Comparison of ENCODE assay signal across 24 cellular contexts in the genomic region with DNA sequence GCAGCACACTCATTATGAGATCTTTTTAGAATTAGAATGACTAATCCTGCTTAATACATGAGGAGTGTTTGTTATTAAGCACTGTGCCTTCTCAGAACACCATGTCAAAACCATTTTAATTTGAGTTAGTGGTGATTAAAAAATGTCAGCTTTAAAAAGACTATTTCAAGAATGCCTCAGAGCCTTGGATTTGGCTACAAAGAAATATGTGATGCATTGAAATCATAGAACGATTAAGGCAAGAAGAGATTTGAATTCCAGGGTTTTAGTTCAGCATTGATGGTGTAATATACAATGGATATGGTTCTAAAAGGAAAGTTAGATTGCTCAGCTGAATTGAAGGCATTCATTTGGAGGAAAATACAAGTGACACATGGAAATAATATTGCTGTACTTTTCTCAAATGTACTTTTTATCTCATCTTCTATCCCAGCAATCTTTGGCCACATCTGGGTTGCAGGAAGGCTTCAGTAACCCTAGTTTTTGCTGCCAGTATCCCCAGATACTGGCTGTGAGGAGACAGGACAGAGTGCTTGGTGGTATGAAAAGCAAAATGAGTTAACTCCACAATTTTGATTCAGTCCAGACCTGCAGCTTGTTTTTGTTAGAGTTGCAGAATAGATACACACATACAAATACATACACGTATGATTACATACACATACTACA.
DNase-seq lines count a peak whose midpoint lies in the region; ATAC-seq and TF ChIP-seq lines count a peak whose summit lies in the region.
"Had no signal": no experiment of that assay in that cellular context is flagged by ENCODE, and none has a peak within 500 bp of the region (broad histone marks: within the 10 kb centered on the region; RNA-seq: fewer than 3 reads in every experiment).

No MANE protein-coding gene starts in this region.

- H3K36me3 ChIP-seq in left ventricle myocardium inferior, result no peaks in the 10 kb centered on the region
- H3K36me3 ChIP-seq in right atrium auricular region, result no peaks in the 10 kb centered on the region
- no peaks in the 10 kb centered on the region for H3K36me3 ChIP-seq in A673 (ENCODE audit: insufficient read depth, low read length, poor library complexity, severe bottlenecking)

- CTCF ChIA-PET in A673 (lab: Charles Lee), result no interaction called here

- H3K4me3 ChIP-seq in left ventricle myocardium inferior, result no peak overlapping the region
- no peak overlapping the region for H3K4me3 ChIP-seq in right atrium auricular region
- H3K4me3 ChIP-seq in retinal pigment epithelial cell (ENCODE audit: low read length), result no peak overlapping the region
- H3K4me3 ChIP-seq in A673 (ENCODE audit: low read depth, low read length, poor library complexity, severe bottlenecking), result no peak overlapping the region
- H3K4me3 ChIP-seq: K562, PC-9 had no signal

- no TSS peak for BruUV-seq in A673 (replicated peaks; lab: Mats Ljungman, UMichigan)

- H3K27ac ChIP-seq in left ventricle myocardium inferior (replicated peaks) (peak overlapping the region; percentile 47), right atrium auricular region (peak overlapping the region in 1 of 2 donors; percentile 17), A673 (ENCODE audit: low read depth, low read length, poor library complexity, severe bottlenecking) (no peak overlapping the region)
- H3K27ac ChIP-seq: PC-9 had no signal

- no peak for ATAC-seq in GM21360 (IDR thresholded peaks at IDR 0.05; ENCODE audit: unreplicated experiment)
- ATAC-seq: K562 had no signal

- H3K9me3 ChIP-seq in left ventricle myocardium inferior (replicated peaks) (peaks cover 13% of the 10 kb centered on the region), right atrium auricular region (peaks cover 0 to 7% of the 10 kb centered on the region in 2 donors), A673 (ENCODE audit: low read depth, low read length, poor library complexity, severe bottlenecking) (no peaks in the 10 kb centered on the region)

- no peak for TF ChIP-seq CTCF in left ventricle myocardium inferior (IDR thresholded peaks at IDR 0.05; ENCODE audit: borderline replicate concordance)
- TF ChIP-seq CTCF in right atrium auricular region (IDR thresholded peaks at IDR 0.05), result no peak
- no peak for TF ChIP-seq CTCF in retinal pigment epithelial cell (conservative IDR thresholded peaks at IDR 0.05; ENCODE audit: low read depth, low read length)
- TF ChIP-seq CTCF in A673 (conservative IDR thresholded peaks at IDR 0.05; ENCODE audit: low read depth, low read length), result no peak

- DNase-seq in left ventricle myocardium inferior (no peak), right atrium auricular region (ENCODE audit: low spot score) (no peak), amniotic epithelial cell (ENCODE audit: low read depth) (peak; percentile 14), fibroblast of gingiva (ENCODE audit: low read depth) (peak; percentile 13), retinal pigment epithelial cell (ENCODE audit: low read depth) (peak; percentile 92), A673 (ENCODE audit: low spot score) (no peak)
- no peak for DNase-seq in stimulated activated naive CD4-positive, alpha-beta T cell (lab: John Stamatoyannopoulos, UW)
- DNase-seq: AML-193; C1 segment of cervical spinal cord; CD4-positive, alpha-beta memory T cell; COR-L47; HCEC 1CT; Kasumi-1; NCI-H1092 treated with DMSO at 0.1 percent for 48 hours; NCI-H1436 treated with DMSO at 0.1 percent for 48 hours; NCI-H1930; NCI-H2107; NCI-H446; NCI-H524 treated with DMSO at 0.1 percent for 48 hours; NCI-H774; PC-9; SHP77 had no signal

- POLR2A ChIA-PET in A673 (lab: Charles Lee; ENCODE audit: low non-redundant PET), result no interaction called here

- intact Hi-C loops in left ventricle myocardium inferior (cut with micrococcal nuclease) (no loop called here), A673 (cut with micrococcal nuclease; ENCODE audit: unreplicated experiment) (no loop called here)

- H3K27me3 ChIP-seq in left ventricle myocardium inferior (ENCODE audit: low read depth) (no peaks in the 10 kb centered on the region), right atrium auricular region (no peaks in the 10 kb centered on the region), A673 (replicated peaks; ENCODE audit: insufficient read depth, low read depth, low read length, poor library complexity) (no peaks in the 10 kb centered on the region)

- H3K4me1 ChIP-seq in left ventricle myocardium inferior (peaks cover 10% of the 10 kb centered on the region), right atrium auricular region (peaks cover 0 to 9% of the 10 kb centered on the region in 2 donors), A673 (ENCODE audit: insufficient read depth, low read length, poor library complexity, severe bottlenecking) (no peaks in the 10 kb centered on the region)

Comparison
In these comparisons a context has a peak if more than half of its experiments do, and no peak if none do; other contexts are left out.
1. DNase-seq: peak in amniotic epithelial cell (single experiment), fibroblast of gingiva (single experiment) and retinal pigment epithelial cell (single experiment); none in left ventricle myocardium inferior (single experiment), right atrium auricular region (single experiment), A673 (single experiment) and stimulated activated naive CD4-positive, alpha-beta T cell (0 of 6).